ENCODE assay signal across 8 cellular contexts in the genomic region with DNA sequence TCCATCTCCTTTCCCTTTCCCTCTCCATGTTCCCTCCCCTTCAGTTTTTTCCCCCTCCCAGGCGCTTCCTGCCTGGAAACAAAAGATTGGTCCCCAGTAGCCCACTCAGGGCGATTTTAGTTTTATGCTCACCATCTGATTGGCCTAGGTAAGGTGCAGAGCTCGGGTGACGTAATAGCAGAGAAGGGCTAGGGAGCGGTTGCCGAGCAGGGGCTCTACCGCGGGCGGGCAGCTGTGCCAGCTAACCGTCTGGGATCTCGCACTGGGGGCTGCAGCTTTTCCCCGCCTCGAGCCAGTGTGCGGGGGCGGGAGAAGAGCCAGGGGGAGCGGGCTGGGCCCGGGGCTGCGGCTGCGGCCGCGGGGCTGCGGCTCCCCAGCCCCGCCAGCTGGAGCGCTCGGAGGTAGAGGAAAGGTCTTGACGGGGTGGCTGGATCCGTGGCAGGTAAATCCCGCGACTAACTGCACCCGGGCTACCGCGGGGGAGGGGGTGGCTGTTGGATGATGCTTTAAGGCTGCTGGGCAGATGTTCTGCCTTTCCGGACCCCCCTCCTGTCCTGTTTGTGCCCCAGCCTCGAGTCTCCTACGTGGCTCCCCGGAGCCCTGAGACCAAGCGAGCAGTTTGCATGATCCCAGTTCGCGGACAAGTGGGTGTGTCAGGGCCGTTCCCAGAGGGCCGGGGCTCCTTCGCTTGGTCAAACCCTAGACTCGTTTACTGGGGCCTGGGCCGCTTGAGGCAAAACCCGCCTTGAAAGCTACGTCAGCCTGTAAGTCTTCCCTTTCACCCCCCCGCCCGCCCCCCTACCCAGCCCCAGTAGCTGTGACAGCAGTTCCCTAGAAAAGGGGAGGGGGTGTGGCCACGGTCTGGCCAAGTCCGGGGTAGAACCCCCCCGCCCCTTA. TPM values are rescaled to one million over a fixed set of nuclear protein-coding genes. Genes with fewer than 3 reads are reported as not detected.
A peak's percentile ranks its signal among the peaks of the same experiment; 100 is the strongest.
DNase-seq lines count a peak whose midpoint lies in the region; ATAC-seq, FAIRE-seq and TF ChIP-seq lines count a peak whose summit lies in the region.

TSS of gene PAK3 (plus strand) at position 218 of the 897 bp plus-strand sequence. CDS start 26,913 bp downstream, outside the sequence.

- FAIRE-seq in kidney (lab: Jason Lieb, UNC), result no peak

- peak within 1 kb of the TSS in 1 of 2 donors; percentile 34 for H3K9ac ChIP-seq in kidney (ENCODE audit: low read length in 2 of 2)

- DNase-seq in HS-27A (ENCODE audit: low read depth) (peak; percentile 4), SK-N-DZ (ENCODE audit: low spot score) (peak; percentile 82), kidney (peak; percentile 69), spleen (peak; percentile 77)
- DNase-seq in central memory CD4-positive, alpha-beta T cell, result peak; percentile 46
- no peak for DNase-seq in NK-92 treated with Interleukin-12 subunit alpha and Interleukin-12 subunit beta, amount 100 ng/mL, for 24 hours (lab: John Stamatoyannopoulos, UW)

- H3K36me3 ChIP-seq in kidney (ENCODE audit: control insufficient read depth in 1 of 2, insufficient read depth in 2 of 2, low read length in 2 of 2), result no peaks in the 10 kb centered on the region
- H3K36me3 ChIP-seq in spleen, result no peaks in the 10 kb centered on the region

- ATAC-seq in GM18502 (IDR thresholded peaks at IDR 0.05; ENCODE audit: poor library complexity, unreplicated experiment), result peak; percentile 72
- ATAC-seq in GM21528 (IDR thresholded peaks at IDR 0.05; ENCODE audit: low FRiP score, unreplicated experiment), result no peak

- H3K4me3 ChIP-seq in kidney (ENCODE audit: low read length in 2 of 2), result peak within 1 kb of the TSS; percentile 67 to 75
- H3K4me3 ChIP-seq in spleen, result peak within 1 kb of the TSS; percentile 26 to 71 (median 40)

- TF ChIP-seq POLR2A in spleen (IDR thresholded peaks at IDR 0.05), result peak in 1 of 3 donors; percentile 35

- WGBS in spleen, 5 donors, result 1 to 26% (median 3%) methylated on average over 20 to 49 of the region's 51 CpGs

- H3K4me1 ChIP-seq in kidney (ENCODE audit: control insufficient read depth in 1 of 2, insufficient read depth in 1 of 2, low read depth in 1 of 2, low read length in 2 of 2) (no peaks in the 10 kb centered on the region), spleen (peaks cover 0 to 20% (median 4%) of the 10 kb centered on the region in 6 donors)

- H3K9me3 ChIP-seq in kidney (ENCODE audit: control insufficient read depth in 1 of 2, low read length in 2 of 2), result no peaks in the 10 kb centered on the region
- no peaks in the 10 kb centered on the region for H3K9me3 ChIP-seq in spleen

- H3K27ac ChIP-seq in kidney (ENCODE audit: low read depth in 2 of 2, low read length in 2 of 2), result no peak within 1 kb of the TSS
- H3K27ac ChIP-seq in spleen, result peak within 1 kb of the TSS in 5 of 8 donors; percentile 36 to 64 (median 56)

- intact Hi-C loops in kidney (cut with DNase I), result no loop called here
- intact Hi-C loops in spleen (cut with DNase I; ENCODE audit: low total_unique reads), result no loop called here

- H3K27me3 ChIP-seq in spleen (replicated peaks in 1 of 7), result peaks cover 0 to 64% (median 18%) of the 10 kb centered on the region in 7 donors

- TF ChIP-seq CTCF in kidney (IDR thresholded peaks at IDR 0.05; ENCODE audit: borderline replicate concordance, extremely low read depth, insufficient read depth), result no peak
- no peak for TF ChIP-seq CTCF in spleen (IDR thresholded peaks at IDR 0.05 in 8 of 11, conservative IDR thresholded peaks at IDR 0.05 in 3 of 11)

RNA-seq across cellular contexts. Expression of gene PAK3, which starts in this region (rescaled TPM):
- polyA plus RNA-seq in SK-N-DZ (2014; cell fraction: cytosol; rRNA removed), result 3.0 and 3.6 TPM in 2 replicates
- 3.3 and 4.8 TPM in 2 replicates for polyA plus RNA-seq in SK-N-DZ (2014; cell fraction: nucleus; rRNA removed)
- total RNA-seq in kidney, result 2.1 TPM
- polyA plus RNA-seq in kidney (ENCODE audit: insufficient read depth, low read depth, low replicate concordance), result 0.24 TPM
- total RNA-seq in spleen, result 1 to 10 TPM; 1.7 to 7.3 (median 3.9) TPM
- polyA plus RNA-seq in spleen, result under 1 TPM; 0.09 to 0.29 (median 0.11) TPM

Comparison
In these comparisons a context has a peak if more than half of its experiments do, and no peak if none do; other contexts are left out.
1. H3K27ac ChIP-seq: peak in spleen (5 of 8); none in kidney (0 of 2).